Comparison of ENCODE assay signal across 11 cellular contexts in the genomic region with DNA sequence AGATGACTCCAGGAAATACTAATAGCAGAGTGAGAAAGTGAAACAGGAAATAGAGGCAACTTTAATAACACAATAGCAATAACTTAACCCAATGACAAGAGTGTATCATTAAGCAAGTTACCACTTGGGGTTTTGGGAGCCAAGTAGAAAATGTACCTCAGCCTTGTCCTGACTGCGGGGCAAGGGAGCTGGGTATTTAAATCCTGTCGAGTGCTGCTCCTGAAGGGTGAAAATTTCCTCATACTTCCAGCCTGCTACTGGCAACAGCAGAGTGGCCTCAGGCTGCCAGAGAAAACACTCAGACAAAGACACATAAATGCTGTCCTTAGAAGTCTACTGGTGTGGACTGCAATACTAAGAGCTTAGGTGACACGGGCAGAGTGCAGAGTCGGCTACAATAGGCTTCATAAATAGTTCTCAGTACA.
DNase-seq lines count a peak whose midpoint lies in the region; ATAC-seq, FAIRE-seq and TF ChIP-seq lines count a peak whose summit lies in the region.
"Had no signal": no experiment of that assay in that cellular context is flagged by ENCODE, and none has a peak within 500 bp of the region (broad histone marks: within the 10 kb centered on the region; RNA-seq: fewer than 3 reads in every experiment).

No MANE protein-coding gene starts in this region.

- intact Hi-C loops in mucosa of descending colon (cut with DNase I, micrococcal nuclease), result no loop called here

- no peaks in the 10 kb centered on the region for H3K36me3 ChIP-seq in CD8-positive, alpha-beta memory T cell (ENCODE audit: insufficient read depth, low read length)
- no peaks in the 10 kb centered on the region for H3K36me3 ChIP-seq in astrocyte (ENCODE audit: insufficient read depth, low read length)
- H3K36me3 ChIP-seq in mucosa of descending colon (ENCODE audit: low read depth), result no peaks in the 10 kb centered on the region
- H3K36me3 ChIP-seq: colonic mucosa had no signal

- POLR2A ChIA-PET in CD8-positive, alpha-beta memory T cell (lab: Charles Lee), result no interaction called here

- no peaks in the 10 kb centered on the region for H4K20me1 ChIP-seq in astrocyte (ENCODE audit: insufficient read depth, low read length)

- peak overlapping the region in 6 of 7 donors; percentile 10 to 75 (median 52) for H3K4me3 Mint-ChIP-seq in CD8-positive, alpha-beta memory T cell
- H3K4me3 Mint-ChIP-seq in astrocyte (ENCODE audit: unreplicated experiment), result no peak overlapping the region
- H3K4me3 Mint-ChIP-seq in stimulated activated naive CD8-positive, alpha-beta T cell treated with anti-CD3 and anti-CD28 coated beads, Interleukin-15, amount 100 ng/mL, for 72 hours, result no peak overlapping the region
- H3K4me3 Mint-ChIP-seq: naive B cell had no signal

- no peaks in the 10 kb centered on the region for H3K9me3 ChIP-seq in CD8-positive, alpha-beta memory T cell (ENCODE audit: low read length)
- H3K9me3 ChIP-seq in astrocyte (ENCODE audit: insufficient read depth, low read depth, low read length), result no peaks in the 10 kb centered on the region
- H3K9me3 ChIP-seq in mucosa of descending colon, result no peaks in the 10 kb centered on the region
- H3K9me3 ChIP-seq: colonic mucosa had no signal

- peak overlapping the region; percentile 34 for H2AFZ ChIP-seq in astrocyte (ENCODE audit: low read depth, low read length)

- H3K4me3 ChIP-seq in CD8-positive, alpha-beta memory T cell (ENCODE audit: low read length), result no peak overlapping the region
- H3K4me3 ChIP-seq in astrocyte (ENCODE audit: insufficient read depth, low read depth, low read length), result no peak overlapping the region
- H3K4me3 ChIP-seq in mucosa of descending colon, result no peak overlapping the region
- H3K4me3 ChIP-seq: colonic mucosa had no signal

- H3K27ac Mint-ChIP-seq in CD8-positive, alpha-beta memory T cell, result peak overlapping the region in 7 of 8 donors; percentile 41 to 91 (median 76)
- no peak overlapping the region for H3K27ac Mint-ChIP-seq in astrocyte (ENCODE audit: unreplicated experiment)
- H3K27ac Mint-ChIP-seq in stimulated activated naive CD8-positive, alpha-beta T cell treated with anti-CD3 and anti-CD28 coated beads, Interleukin-15, amount 100 ng/mL, for 72 hours, result peak overlapping the region in 1 of 2 donors; percentile 27

- no peaks in the 10 kb centered on the region for H3K27me3 ChIP-seq in CD8-positive, alpha-beta memory T cell (ENCODE audit: insufficient read depth, low read length, poor library complexity, severe bottlenecking)
- no peaks in the 10 kb centered on the region for H3K27me3 ChIP-seq in astrocyte (ENCODE audit: insufficient read depth, low read length)
- H3K27me3 ChIP-seq: colonic mucosa had no signal

- H3K27me3 Mint-ChIP-seq in CD8-positive, alpha-beta memory T cell, result no peaks in the 10 kb centered on the region
- H3K27me3 Mint-ChIP-seq in astrocyte (ENCODE audit: low read depth, unreplicated experiment), result no peaks in the 10 kb centered on the region
- no peaks in the 10 kb centered on the region for H3K27me3 Mint-ChIP-seq in stimulated activated naive CD8-positive, alpha-beta T cell treated with anti-CD3 and anti-CD28 coated beads, Interleukin-15, amount 100 ng/mL, for 72 hours
- H3K27me3 Mint-ChIP-seq: naive B cell had no signal

- H3K27ac ChIP-seq in CD8-positive, alpha-beta memory T cell (ENCODE audit: low read depth, low read length), result no peak overlapping the region
- H3K27ac ChIP-seq in astrocyte (ENCODE audit: low read depth, low read length), result no peak overlapping the region
- H3K27ac ChIP-seq: colonic mucosa had no signal

- no peaks in the 10 kb centered on the region for H3K79me2 ChIP-seq in astrocyte (ENCODE audit: insufficient read depth, low read length)

- H3K9me3 Mint-ChIP-seq in CD8-positive, alpha-beta memory T cell, result no peaks in the 10 kb centered on the region
- no peaks in the 10 kb centered on the region for H3K9me3 Mint-ChIP-seq in astrocyte (ENCODE audit: unreplicated experiment)
- H3K9me3 Mint-ChIP-seq in stimulated activated naive CD8-positive, alpha-beta T cell treated with anti-CD3 and anti-CD28 coated beads, Interleukin-15, amount 100 ng/mL, for 72 hours, result peaks cover 0 to 5% of the 10 kb centered on the region in 2 donors
- H3K9me3 Mint-ChIP-seq: naive B cell had no signal

- H3K9ac ChIP-seq in astrocyte (ENCODE audit: low read length), result no peak overlapping the region

- H3K4me1 ChIP-seq in CD8-positive, alpha-beta memory T cell (ENCODE audit: insufficient read depth, low read length), result peaks cover 13% of the 10 kb centered on the region
- H3K4me1 ChIP-seq in astrocyte (ENCODE audit: insufficient read depth, low read length) (no peaks in the 10 kb centered on the region), mucosa of descending colon (ENCODE audit: low read depth) (no peaks in the 10 kb centered on the region)
- H3K4me1 ChIP-seq: colonic mucosa had no signal

- H3K36me3 Mint-ChIP-seq in CD8-positive, alpha-beta memory T cell, result peaks cover 0 to 5% (median 0%) of the 10 kb centered on the region in 3 donors
- no peaks in the 10 kb centered on the region for H3K36me3 Mint-ChIP-seq in astrocyte (ENCODE audit: low read depth, unreplicated experiment)
- H3K36me3 Mint-ChIP-seq: naive B cell had no signal

- peaks cover 30 to 63% (median 55%) of the 10 kb centered on the region in 3 donors for H3K4me1 Mint-ChIP-seq in CD8-positive, alpha-beta memory T cell
- no peaks in the 10 kb centered on the region for H3K4me1 Mint-ChIP-seq in astrocyte (ENCODE audit: low read depth, unreplicated experiment)
- peaks cover 6% of the 10 kb centered on the region for H3K4me1 Mint-ChIP-seq in stimulated activated naive CD8-positive, alpha-beta T cell treated with anti-CD3 and anti-CD28 coated beads, Interleukin-15, amount 100 ng/mL, for 72 hours

- CTCF ChIA-PET in CD8-positive, alpha-beta memory T cell (lab: Charles Lee), result no interaction called here

- peak; percentile 45 for ATAC-seq in mucosa of descending colon
- no peak for ATAC-seq in stimulated activated naive CD8-positive, alpha-beta T cell treated with anti-CD3 and anti-CD28 coated beads, Interleukin-15, amount 100 ng/mL, for 72 hours

- peak in 1 of 5 donors; percentile 7 for DNase-seq in CD8-positive, alpha-beta memory T cell
- DNase-seq in LHCN-M2 (ENCODE audit: low read depth), result peak; percentile 1
- DNase-seq in astrocyte (ENCODE audit: low read depth), result no peak
- no peak for DNase-seq in mucosa of descending colon
- DNase-seq in stimulated activated naive CD8-positive, alpha-beta T cell treated with anti-CD3 and anti-CD28 coated beads, Interleukin-15, amount 100 ng/mL, for 72 hours, result no peak
- DNase-seq in DMS114 treated with DMSO at 0.1 percent for 48 hours (lab: John Stamatoyannopoulos, UW; ENCODE audit: unreplicated experiment), result no peak
- no peak for DNase-seq in T1000 (lab: John Stamatoyannopoulos, UW)
- DNase-seq in activated CD4-positive, alpha-beta T cell treated with anti-CD3 and anti-CD28 coated beads for 48 hours, result no peak
- DNase-seq: colonic mucosa, naive B cell, NCI-H774 had no signal

- TF ChIP-seq CTCF in astrocyte (IDR thresholded peaks at IDR 0.05; ENCODE audit: insufficient read depth, low read depth, low read length) (no peak), mucosa of descending colon (IDR thresholded peaks at IDR 0.05) (no peak)

- FAIRE-seq in astrocyte (lab: Jason Lieb, UNC), result no peak

- H3K4me2 ChIP-seq in astrocyte (ENCODE audit: low read length), result no peak overlapping the region

Comparison
In these comparisons a context has a peak if more than half of its experiments do, and no peak if none do; other contexts are left out.
1. H3K4me3 Mint-ChIP-seq: peak in CD8-positive, alpha-beta memory T cell (6 of 7); none in astrocyte (single experiment) and stimulated activated naive CD8-positive, alpha-beta T cell treated with anti-CD3 and anti-CD28 coated beads, Interleukin-15, amount 100 ng/mL, for 72 hours (0 of 2).